ENCODE assay signal across 19 cellular contexts in genomic region chr4:108940086-108941033, GRCh38.
DNase-seq lines count a peak whose midpoint lies in the region; TF ChIP-seq lines count a peak whose summit lies in the region.
"Had no signal": no experiment of that assay in that cellular context is flagged by ENCODE, and none has a peak within 500 bp of the region (broad histone marks: within the 10 kb centered on the region; RNA-seq: fewer than 3 reads in every experiment).

No MANE protein-coding gene starts in this region.

- H3K27me3 ChIP-seq in neural cell (ENCODE audit: insufficient read depth, low read depth, low read length) = no peaks in the 10 kb centered on the region
- no peaks in the 10 kb centered on the region for H3K27me3 ChIP-seq in MG63
- H3K27me3 ChIP-seq: esophagus squamous epithelium, upper lobe of left lung had no signal

- peak overlapping the region; percentile 27 for H3K4me2 ChIP-seq in neural cell (ENCODE audit: low read length)

- peak; percentile 37 for DNase-seq in HPDE6-E6E7 (ENCODE audit: extremely low spot score)
- DNase-seq in NCI-H510A (lab: John Stamatoyannopoulos, UW) = peak; percentile 4
- peak; percentile 70 for DNase-seq in epithelial cell of esophagus (ENCODE audit: low read depth)
- no peak for DNase-seq in activated CD4-positive, alpha-beta T cell treated with anti-CD3 and anti-CD28 coated beads, Interleukin-2, amount 50 U/mL, for 48 hours
- no peak for DNase-seq in activated CD4-positive, alpha-beta T cell treated with anti-CD3 and anti-CD28 coated beads for 4 hours
- no peak for DNase-seq in GM03348 (ENCODE audit: low spot score)
- DNase-seq in MG63 = no peak
- DNase-seq: activated B cell treated with CpG ODN at 0.5 μM for 24 hours; esophagus squamous epithelium; kidney; midbrain; MV-4-11; retina; SHP77; stimulated activated CD4-positive, alpha-beta T cell treated with anti-CD3 and anti-CD28 coated beads, Interleukin-15, amount 100 ng/mL, for 24 hours; stimulated activated naive CD8-positive, alpha-beta T cell treated with anti-CD3 and anti-CD28 coated beads, Interleukin-15, Interleukin-2, amounts not matched to agents 100 U/mL and 50 U/mL, for 24 hours; T-helper 17 cell; upper lobe of left lung had no signal

- H3K4me3 ChIP-seq in epithelial cell of esophagus (ENCODE audit: low read length) = no peak overlapping the region
- peak overlapping the region; percentile 50 for H3K4me3 ChIP-seq in neural cell (ENCODE audit: low read length)
- no peak overlapping the region for H3K4me3 ChIP-seq in MG63
- H3K4me3 ChIP-seq: esophagus squamous epithelium, upper lobe of left lung had no signal

- H3K27ac ChIP-seq in neural cell (ENCODE audit: low read length) = peak overlapping the region; percentile 85
- H3K27ac ChIP-seq: esophagus squamous epithelium, upper lobe of left lung had no signal

- H3K9ac ChIP-seq in neural cell (ENCODE audit: low read length) = peak overlapping the region; percentile 43

- H3K36me3 ChIP-seq in neural cell (ENCODE audit: insufficient read depth, low read length) (no peaks in the 10 kb centered on the region), MG63 (no peaks in the 10 kb centered on the region)
- H3K36me3 ChIP-seq: esophagus squamous epithelium, upper lobe of left lung had no signal

- TF ChIP-seq RAD21 in neural cell (conservative IDR thresholded peaks at IDR 0.05) = no peak

- no peaks in the 10 kb centered on the region for H3K9me2 ChIP-seq in neural cell (ENCODE audit: insufficient read depth, low read length)

- no peaks in the 10 kb centered on the region for H3K9me3 ChIP-seq in neural cell (ENCODE audit: low read length)
- H3K9me3 ChIP-seq in MG63 = no peaks in the 10 kb centered on the region
- H3K9me3 ChIP-seq: esophagus squamous epithelium, upper lobe of left lung had no signal

- no peaks in the 10 kb centered on the region for H3K79me2 ChIP-seq in neural cell (replicated peaks; ENCODE audit: insufficient read depth, low read length)

- H4K20me1 ChIP-seq in neural cell (ENCODE audit: insufficient read depth) = no peaks in the 10 kb centered on the region

- no peaks in the 10 kb centered on the region for H3F3A ChIP-seq in neural cell (ENCODE audit: insufficient read depth, low read length, poor library complexity, severe bottlenecking)

- TF ChIP-seq CTCF in epithelial cell of esophagus (IDR thresholded peaks at IDR 0.05; ENCODE audit: insufficient read depth, low read depth, low read length, missing control alignments) = no peak
- TF ChIP-seq CTCF in neural cell (IDR thresholded peaks at IDR 0.05; ENCODE audit: poor library complexity, severe bottlenecking) = no peak

- peak; percentile 20 for TF ChIP-seq EP300 in neural cell (conservative IDR thresholded peaks at IDR 0.05; ENCODE audit: poor library complexity, severe bottlenecking)

- H2AFZ ChIP-seq in neural cell (ENCODE audit: low read depth, low read length) = no peak overlapping the region

TF ChIP-seq in neural cell, 6 proteins besides CTCF, POLR2A, EP300 and RAD21:
- TF ChIP-seq SMC3 (conservative IDR thresholded peaks at IDR 0.05; ENCODE audit: poor library complexity) (no peak), POLR2AphosphoS5 (IDR thresholded peaks at IDR 0.05) (no peak), REST (IDR thresholded peaks at IDR 0.05; ENCODE audit: borderline replicate concordance) (peak; percentile 24), EZH2 (IDR thresholded peaks at IDR 0.05; ENCODE audit: borderline replicate concordance, insufficient read depth, low read length, poor library complexity, severe bottlenecking) (no peak), TAF1 (IDR thresholded peaks at IDR 0.05; ENCODE audit: low read depth) (no peak), MXI1 (conservative IDR thresholded peaks at IDR 0.05; ENCODE audit: poor library complexity, severe bottlenecking) (no peak)

Comparison
In these comparisons a context has a peak if more than half of its experiments do, and no peak if none do; other contexts are left out.
1. DNase-seq: peak in HPDE6-E6E7 (single experiment), NCI-H510A (single experiment) and epithelial cell of esophagus (single experiment); none in activated CD4-positive, alpha-beta T cell treated with anti-CD3 and anti-CD28 coated beads, Interleukin-2, amount 50 U/mL, for 48 hours (0 of 2), activated CD4-positive, alpha-beta T cell treated with anti-CD3 and anti-CD28 coated beads for 4 hours (0 of 2), GM03348 (single experiment) and MG63 (single experiment).